In genomic region chr3:152367192-152367591, GRCh38 we compare ENCODE assay signal across 7 cellular contexts.
DNase-seq lines count a peak whose midpoint lies in the region; ATAC-seq, FAIRE-seq and TF ChIP-seq lines count a peak whose summit lies in the region.
"Not testable (repeated sequence)": the region's sequence is repeated elsewhere in the genome, so short reads cannot be mapped to it uniquely, and the experiment has no call there.

No MANE protein-coding gene starts in this region.

- H3K4me3 ChIP-seq in CD4-positive, alpha-beta memory T cell (ENCODE audit: low read length in 2 of 2); K562; naive thymus-derived CD4-positive, alpha-beta T cell (ENCODE audit: low read length); psoas muscle: not testable (repeated sequence)

- H4K20me1 ChIP-seq in K562 (replicated peaks; ENCODE audit: control insufficient read depth, insufficient read depth, low read length), result 0 out of 2 replicates have a peak, but pooled peaks cover 10% of the 10 kb centered on the region

- not testable (repeated sequence) for TF ChIP-seq CTCF in K562 (IDR thresholded peaks at IDR 0.05 in 2 of 3, conservative IDR thresholded peaks at IDR 0.05 in 1 of 3; ENCODE audit: insufficient read depth in 2 of 3, low read depth in 1 of 3, low read length in 3 of 3); psoas muscle (IDR thresholded peaks at IDR 0.05)

- WGBS in K562 (ENCODE audit: insufficient coverage, low coverage, missing lambda C conversion rate), result 87% methylated on average over 2 of the region's 2 CpGs
- WGBS in psoas muscle, 3 donors, result 60 to 86% (median 63%) methylated on average over 2 of the region's 2 CpGs

- not testable (repeated sequence) for H3K27ac ChIP-seq in CD4-positive, alpha-beta memory T cell (ENCODE audit: low read depth, low read length); K562 (ENCODE audit: extremely low read depth, low read depth, low read length); naive thymus-derived CD4-positive, alpha-beta T cell (ENCODE audit: low read depth, low read length)
- H3K27ac ChIP-seq in psoas muscle, result peak overlapping the region; percentile 82

- H2AFZ ChIP-seq in K562 (ENCODE audit: low read depth, low read length), result not testable (repeated sequence)

- not testable (repeated sequence) for H3K9me3 ChIP-seq in CD4-positive, alpha-beta memory T cell (ENCODE audit: control insufficient read depth in 1 of 2, low read length in 2 of 2); K562 (replicated peaks; ENCODE audit: control insufficient read depth, insufficient read depth, low read depth, low read length); naive thymus-derived CD4-positive, alpha-beta T cell (ENCODE audit: control insufficient read depth in 2 of 3, low read length in 3 of 3); psoas muscle

- TF ChIP-seq EP300 in K562 (IDR thresholded peaks at IDR 0.05; ENCODE audit: low read length), result not testable (repeated sequence)

- not testable (repeated sequence) for FAIRE-seq in K562 (lab: Jason Lieb, UNC)

- not testable (repeated sequence) for H3K36me3 ChIP-seq in CD4-positive, alpha-beta memory T cell (ENCODE audit: insufficient read depth, low read length); psoas muscle (ENCODE audit: insufficient read depth in 1 of 2, low read depth in 1 of 2)
- peaks cover 31% of the 10 kb centered on the region for H3K36me3 ChIP-seq in K562 (ENCODE audit: control insufficient read depth, insufficient read depth, low read length)
- peaks cover 0 to 14% (median 9%) of the 10 kb centered on the region in 3 experiments for H3K36me3 ChIP-seq in naive thymus-derived CD4-positive, alpha-beta T cell (ENCODE audit: control insufficient read depth in 2 of 3, insufficient read depth in 3 of 3, low read length in 3 of 3)

- CTCF ChIA-PET in CD4-positive, alpha-beta memory T cell (lab: Charles Lee; ENCODE audit: partially characterized antibody); activated naive CD4-positive, alpha-beta T cell treated with anti-CD3 and anti-CD28 coated beads, Interleukin-2, amount 10 ng/mL, durations not matched to agents 7 days and 5 days (lab: Charles Lee); K562 (lab: Yijun Ruan, JAX; ENCODE audit: low intra/inter-chr PET ratio); naive thymus-derived CD4-positive, alpha-beta T cell (lab: Charles Lee): not testable (repeated sequence)

- in situ Hi-C loops in K562 (cut with MboI), result not testable (repeated sequence)

- H3K9me1 ChIP-seq in K562 (ENCODE audit: control insufficient read depth, insufficient read depth, low read length), result not testable (repeated sequence)

- peaks cover 70 to 81% (median 76%) of the 10 kb centered on the region in 4 donors for H3K4me1 Mint-ChIP-seq in CD4-positive, alpha-beta memory T cell
- H3K4me1 Mint-ChIP-seq in IgD-negative memory B cell, result peaks cover 40 to 69% (median 64%) of the 10 kb centered on the region in 3 donors
- H3K4me1 Mint-ChIP-seq in activated CD4-positive, alpha-beta T cell treated with anti-CD3 and anti-CD28 coated beads, Interleukin-2, amount 10 ng/mL, durations not matched to agents 24 days and 14 days, result peaks cover 59% of the 10 kb centered on the region
- H3K4me1 Mint-ChIP-seq in activated naive CD4-positive, alpha-beta T cell treated with anti-CD3 and anti-CD28 coated beads, Interleukin-2, amount 10 ng/mL, durations not matched to agents 7 days and 5 days, result peaks cover 61% of the 10 kb centered on the region
- peaks cover 52 to 89% (median 82%) of the 10 kb centered on the region in 7 donors for H3K4me1 Mint-ChIP-seq in naive thymus-derived CD4-positive, alpha-beta T cell

- POLR2A ChIA-PET in CD4-positive, alpha-beta memory T cell (lab: Charles Lee; ENCODE audit: partially characterized antibody), result interaction anchor here (1.4 kb wide), 1 partner anchor 11 kb away, joined by 4 read pairs; no protein-coding TSS in a partner anchor
- POLR2A ChIA-PET in K562 (lab: Yijun Ruan, JAX), result not testable (repeated sequence)
- POLR2A ChIA-PET in naive thymus-derived CD4-positive, alpha-beta T cell (lab: Charles Lee), result interaction anchor here (0.6 kb wide), 1 partner anchor 21 kb away, joined by 3 read pairs; no protein-coding TSS in a partner anchor

- not testable (repeated sequence) for DNase-seq in CD4-positive, alpha-beta memory T cell; activated CD4-positive, alpha-beta T cell treated with anti-CD3 and anti-CD28 coated beads, Interleukin-2, amount 10 ng/mL, durations not matched to agents 24 days and 14 days; activated naive CD4-positive, alpha-beta T cell treated with anti-CD3 and anti-CD28 coated beads, Interleukin-2, amount 10 ng/mL, durations not matched to agents 7 days and 5 days; K562 (ENCODE audit: extremely low read depth in 1 of 4, low spot score in 3 of 4); naive thymus-derived CD4-positive, alpha-beta T cell; psoas muscle

- not testable (repeated sequence) for TF ChIP-seq RAD21 in K562 (CRISPR knock-in tag; conservative IDR thresholded peaks at IDR 0.05 in 1 of 2, IDR thresholded peaks at IDR 0.05 in 1 of 2)

- H3K27me3 ChIP-seq in CD4-positive, alpha-beta memory T cell (ENCODE audit: insufficient read depth, low read length); K562 (ENCODE audit: control insufficient read depth in 2 of 2, insufficient read depth in 2 of 2, low read length in 2 of 2); naive thymus-derived CD4-positive, alpha-beta T cell (ENCODE audit: control insufficient read depth in 2 of 2, insufficient read depth in 2 of 2, low read length in 2 of 2); psoas muscle (ENCODE audit: insufficient read depth in 3 of 3, low read length in 2 of 3): not testable (repeated sequence)

- BruUV-seq in K562 (replicated peaks; lab: Mats Ljungman, UMichigan), result not testable (repeated sequence)

- H3K9ac ChIP-seq in K562 (ENCODE audit: insufficient read depth in 1 of 2, low read depth in 2 of 2, low read length in 2 of 2), result not testable (repeated sequence)

- TF ChIP-seq POLR2A in K562 (conservative IDR thresholded peaks at IDR 0.05), result not testable (repeated sequence)

- ATAC-seq in K562; naive thymus-derived CD4-positive, alpha-beta T cell; psoas muscle: not testable (repeated sequence)

- not testable (repeated sequence) for H3K9me3 Mint-ChIP-seq in CD4-positive, alpha-beta memory T cell; IgD-negative memory B cell; activated naive CD4-positive, alpha-beta T cell treated with anti-CD3 and anti-CD28 coated beads, Interleukin-2, amount 10 ng/mL, durations not matched to agents 7 days and 5 days
- H3K9me3 Mint-ChIP-seq in activated CD4-positive, alpha-beta T cell treated with anti-CD3 and anti-CD28 coated beads, Interleukin-2, amount 10 ng/mL, durations not matched to agents 24 days and 14 days, result peaks cover 10% of the 10 kb centered on the region
- H3K9me3 Mint-ChIP-seq in naive thymus-derived CD4-positive, alpha-beta T cell, result peaks cover 0 to 31% (median 6%) of the 10 kb centered on the region in 11 donors

- peaks cover 100% of the 10 kb centered on the region for H3K79me2 ChIP-seq in K562 (ENCODE audit: control insufficient read depth, insufficient read depth, low read length)

- H3K4me3 Mint-ChIP-seq in CD4-positive, alpha-beta memory T cell, result peak overlapping the region in 5 of 8 donors; percentile 60 to 76 (median 70)
- H3K4me3 Mint-ChIP-seq in IgD-negative memory B cell, result peak overlapping the region in 1 of 4 donors; percentile 56
- H3K4me3 Mint-ChIP-seq in activated CD4-positive, alpha-beta T cell treated with anti-CD3 and anti-CD28 coated beads, Interleukin-2, amount 10 ng/mL, durations not matched to agents 24 days and 14 days, result not testable (repeated sequence)
- H3K4me3 Mint-ChIP-seq in activated naive CD4-positive, alpha-beta T cell treated with anti-CD3 and anti-CD28 coated beads, Interleukin-2, amount 10 ng/mL, durations not matched to agents 7 days and 5 days, result peak overlapping the region; percentile 16
- H3K4me3 Mint-ChIP-seq in naive thymus-derived CD4-positive, alpha-beta T cell, result peak overlapping the region in 5 of 10 donors; percentile 31 to 79 (median 64)

- intact Hi-C loops in CD4-positive, alpha-beta memory T cell (cut with micrococcal nuclease); activated CD4-positive, alpha-beta T cell treated with anti-CD3 and anti-CD28 coated beads, Interleukin-2, amount 10 ng/mL, durations not matched to agents 24 days and 14 days (cut with micrococcal nuclease); K562 (cut with micrococcal nuclease); naive thymus-derived CD4-positive, alpha-beta T cell (cut with micrococcal nuclease); psoas muscle (cut with DNase I): not testable (repeated sequence)

- H3K4me1 ChIP-seq in CD4-positive, alpha-beta memory T cell (ENCODE audit: insufficient read depth, low read length), result peaks cover 75% of the 10 kb centered on the region
- H3K4me1 ChIP-seq in K562 (replicated peaks in 1 of 2; ENCODE audit: control insufficient read depth in 2 of 2, insufficient read depth in 2 of 2, low read length in 2 of 2), result not testable (repeated sequence)
- peaks cover 8 to 17% of the 10 kb centered on the region in 2 donors for H3K4me1 ChIP-seq in naive thymus-derived CD4-positive, alpha-beta T cell (ENCODE audit: control insufficient read depth in 2 of 2, insufficient read depth in 2 of 2, low read length in 2 of 2)
- H3K4me1 ChIP-seq in psoas muscle, result peaks cover 72% of the 10 kb centered on the region

- H3K27ac Mint-ChIP-seq in CD4-positive, alpha-beta memory T cell, result peak overlapping the region; percentile 25 to 93 (median 63)
- peak overlapping the region; percentile 14 to 36 (median 27) for H3K27ac Mint-ChIP-seq in IgD-negative memory B cell
- peak overlapping the region; percentile 66 for H3K27ac Mint-ChIP-seq in activated CD4-positive, alpha-beta T cell treated with anti-CD3 and anti-CD28 coated beads, Interleukin-2, amount 10 ng/mL, durations not matched to agents 24 days and 14 days
- H3K27ac Mint-ChIP-seq in activated naive CD4-positive, alpha-beta T cell treated with anti-CD3 and anti-CD28 coated beads, Interleukin-2, amount 10 ng/mL, durations not matched to agents 7 days and 5 days, result peak overlapping the region; percentile 58
- H3K27ac Mint-ChIP-seq in naive thymus-derived CD4-positive, alpha-beta T cell, result peak overlapping the region in 8 of 9 donors; percentile 26 to 90 (median 70)

- not testable (repeated sequence) for H3K4me2 ChIP-seq in K562 (ENCODE audit: insufficient read depth, low read length)

- peaks cover 77 to 88% of the 10 kb centered on the region in 2 donors for H3K36me3 Mint-ChIP-seq in CD4-positive, alpha-beta memory T cell
- H3K36me3 Mint-ChIP-seq in IgD-negative memory B cell, result not testable (repeated sequence)
- peaks cover 74% of the 10 kb centered on the region for H3K36me3 Mint-ChIP-seq in activated CD4-positive, alpha-beta T cell treated with anti-CD3 and anti-CD28 coated beads, Interleukin-2, amount 10 ng/mL, durations not matched to agents 24 days and 14 days (ENCODE audit: low read depth)
- peaks cover 66% of the 10 kb centered on the region for H3K36me3 Mint-ChIP-seq in activated naive CD4-positive, alpha-beta T cell treated with anti-CD3 and anti-CD28 coated beads, Interleukin-2, amount 10 ng/mL, durations not matched to agents 7 days and 5 days
- peaks cover 22 to 92% (median 79%) of the 10 kb centered on the region in 5 donors for H3K36me3 Mint-ChIP-seq in naive thymus-derived CD4-positive, alpha-beta T cell

- H3K27me3 Mint-ChIP-seq in CD4-positive, alpha-beta memory T cell; IgD-negative memory B cell; activated CD4-positive, alpha-beta T cell treated with anti-CD3 and anti-CD28 coated beads, Interleukin-2, amount 10 ng/mL, durations not matched to agents 24 days and 14 days; activated naive CD4-positive, alpha-beta T cell treated with anti-CD3 and anti-CD28 coated beads, Interleukin-2, amount 10 ng/mL, durations not matched to agents 7 days and 5 days; naive thymus-derived CD4-positive, alpha-beta T cell: not testable (repeated sequence)
